Comparison of ENCODE assay signal across 22 cellular contexts in the genomic region with DNA sequence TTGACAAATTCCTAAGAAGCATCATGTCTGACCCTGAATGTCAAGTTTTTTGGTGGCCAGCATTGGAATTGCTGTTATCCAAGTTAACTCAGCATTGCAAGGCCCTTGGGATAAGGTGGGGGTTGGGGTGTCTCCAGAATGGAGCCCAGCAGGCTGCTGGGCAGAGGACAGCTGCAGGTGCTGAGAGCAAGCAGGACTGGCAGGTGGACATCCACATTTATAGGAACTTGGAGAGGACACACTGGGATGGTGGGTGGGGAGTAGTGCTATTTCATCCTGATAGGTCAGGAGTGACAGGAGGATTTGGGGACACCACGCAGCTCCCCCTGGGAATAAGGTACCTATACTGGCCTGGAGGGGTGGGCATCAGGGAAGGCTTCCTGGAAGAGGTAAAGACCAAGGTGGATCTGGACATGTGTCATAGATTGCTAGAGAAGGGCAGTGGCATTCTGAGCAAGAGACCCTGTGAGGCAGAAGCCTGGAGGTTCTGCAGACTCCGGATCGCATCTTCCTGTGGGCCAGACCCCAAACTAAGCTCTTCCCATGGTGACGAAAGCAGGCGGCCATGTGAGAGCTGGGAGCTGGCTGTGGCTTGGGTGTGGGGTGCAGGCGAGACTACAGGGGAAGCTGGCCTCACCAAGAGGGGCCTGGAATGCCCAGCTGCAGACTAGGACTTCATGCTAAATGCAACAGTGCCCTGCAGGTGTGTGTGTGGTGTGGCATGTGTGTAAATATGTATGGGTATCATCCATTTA.
DNase-seq lines count a peak whose midpoint lies in the region; ATAC-seq, FAIRE-seq and TF ChIP-seq lines count a peak whose summit lies in the region.
"Had no signal": no experiment of that assay in that cellular context is flagged by ENCODE, and none has a peak within 500 bp of the region (broad histone marks: within the 10 kb centered on the region; RNA-seq: fewer than 3 reads in every experiment).

No MANE protein-coding gene starts in this region.

- H3K9ac ChIP-seq in mesenchymal stem cell (ENCODE audit: low read length), result no peak overlapping the region
- H3K9ac ChIP-seq: KMS-11 had no signal

- H3K4me3 Mint-ChIP-seq in activated T-helper 1 cell treated with anti-CD3 and anti-CD28 coated beads, Interleukin-12 subunit alpha, Interleukin-12 subunit beta, Interleukin-2, Interleukin-4 antibody, amounts not matched to agents 30 ng/mL and 10 ng/mL and 1 ng/mL, durations not matched to agents 14 hours and 24 hours and 36 hours, result no peak overlapping the region
- no peak overlapping the region for H3K4me3 Mint-ChIP-seq in CD4-positive, alpha-beta memory T cell
- H3K4me3 Mint-ChIP-seq in activated T-helper 17 cell treated with anti-CD3 and anti-CD28 coated beads, Interleukin-2, amount 50 U/mL, for 72 hours, result no peak overlapping the region
- H3K4me3 Mint-ChIP-seq: CD14-positive monocyte had no signal

- no peaks in the 10 kb centered on the region for H3K36me3 ChIP-seq in mesenchymal stem cell (ENCODE audit: control insufficient read depth in 1 of 2, insufficient read depth in 2 of 2, low read depth in 1 of 2, low read length in 2 of 2)
- H3K36me3 ChIP-seq in CD4-positive, alpha-beta memory T cell (ENCODE audit: insufficient read depth, low read length), result no peaks in the 10 kb centered on the region

- no peak overlapping the region for H3K18ac ChIP-seq in mesenchymal stem cell (ENCODE audit: low read depth in 1 of 2, low read length in 2 of 2)

- peak overlapping the region; percentile 6 for H2BK15ac ChIP-seq in mesenchymal stem cell (ENCODE audit: low read depth, poor library complexity, severe bottlenecking)

- intact Hi-C loops in activated T-helper 1 cell treated with anti-CD3 and anti-CD28 coated beads, Interleukin-12 subunit alpha, Interleukin-12 subunit beta, Interleukin-2, Interleukin-4 antibody, amounts not matched to agents 30 ng/mL and 10 ng/mL and 1 ng/mL, durations not matched to agents 14 hours and 24 hours and 36 hours (cut with micrococcal nuclease), result no loop called here
- intact Hi-C loops in posterior vena cava (cut with DNase I), result no loop called here
- intact Hi-C loops in CD4-positive, alpha-beta memory T cell (cut with micrococcal nuclease), result no loop called here

- FAIRE-seq in A549 (lab: Jason Lieb, UNC), result no peak
- FAIRE-seq: HepG2 had no signal

- POLR2A ChIA-PET in A549 (lab: Yijun Ruan, JAX), result no interaction called here
- POLR2A ChIA-PET in CD4-positive, alpha-beta memory T cell (lab: Charles Lee; ENCODE audit: partially characterized antibody), result no interaction called here

- H2BK120ac ChIP-seq in mesenchymal stem cell (ENCODE audit: low read depth, low read length), result no peak overlapping the region

- no peak overlapping the region for H4K8ac ChIP-seq in mesenchymal stem cell (ENCODE audit: low read length)

- H3K14ac ChIP-seq in mesenchymal stem cell (ENCODE audit: low read length in 2 of 2), result no peak overlapping the region

- no peak overlapping the region for H4K91ac ChIP-seq in mesenchymal stem cell (ENCODE audit: low read length)

- H3K9me3 ChIP-seq in A549 (no peaks in the 10 kb centered on the region), mesenchymal stem cell (ENCODE audit: control insufficient read depth, low read length) (no peaks in the 10 kb centered on the region)
- no peaks in the 10 kb centered on the region for H3K9me3 ChIP-seq in CD4-positive, alpha-beta memory T cell (ENCODE audit: control insufficient read depth in 1 of 2, low read length in 2 of 2)

- no peak overlapping the region for H3K4ac ChIP-seq in mesenchymal stem cell (ENCODE audit: low read depth in 1 of 2, low read length in 2 of 2)

- peak overlapping the region; percentile 37 to 59 for H2BK12ac ChIP-seq in mesenchymal stem cell (ENCODE audit: low read length in 2 of 2)

- ATAC-seq in A549, result peak; percentile 25 to 27; a peak in 3 of 6 replicates
- ATAC-seq in activated T-helper 17 cell treated with anti-CD3 and anti-CD28 coated beads, Interleukin-2, amount 50 U/mL, for 72 hours (replicated peaks), result no peak
- ATAC-seq: HepG2 had no signal

- 75% methylated on average over 6 of the region's 6 CpGs for WGBS in A549 (ENCODE audit: missing lambda C conversion rate)
- 97% methylated on average over 6 of the region's 6 CpGs for WGBS in mesenchymal stem cell

- H3K27me3 ChIP-seq in mesenchymal stem cell (ENCODE audit: control insufficient read depth in 1 of 2, insufficient read depth in 1 of 2, low read length in 2 of 2), result no peaks in the 10 kb centered on the region
- no peaks in the 10 kb centered on the region for H3K27me3 ChIP-seq in CD4-positive, alpha-beta memory T cell (ENCODE audit: insufficient read depth, low read length)

- no peak overlapping the region for H2AK5ac ChIP-seq in mesenchymal stem cell (ENCODE audit: low read length, severe bottlenecking)

- no peak overlapping the region for H3K23ac ChIP-seq in mesenchymal stem cell (ENCODE audit: low read length in 2 of 2)

- H3K4me3 ChIP-seq in A549 (no peak overlapping the region), mesenchymal stem cell (ENCODE audit: insufficient read depth in 1 of 2, low read depth in 1 of 2, low read length in 2 of 2) (no peak overlapping the region)
- H3K4me3 ChIP-seq in CD4-positive, alpha-beta memory T cell (ENCODE audit: low read length in 2 of 2), result no peak overlapping the region

- H3K4me2 ChIP-seq in A549 (no peak overlapping the region), mesenchymal stem cell (ENCODE audit: low read length, poor library complexity, severe bottlenecking) (no peak overlapping the region)
- H3K4me2 ChIP-seq: KMS-11 had no signal

- TF ChIP-seq CTCF in A549 (IDR thresholded peaks at IDR 0.05), result no peak

- DNase-seq in A549 (ENCODE audit: low read depth in 1 of 2, low spot score in 1 of 2) (no peak), mesenchymal stem cell (no peak), posterior vena cava (ENCODE audit: low spot score) (peak; percentile 75), foreskin melanocyte (no peak)
- no peak for DNase-seq in activated T-helper 1 cell treated with anti-CD3 and anti-CD28 coated beads, Interleukin-12 subunit alpha, Interleukin-12 subunit beta, Interleukin-2, Interleukin-4 antibody, amounts not matched to agents 30 ng/mL and 10 ng/mL and 1 ng/mL, durations not matched to agents 14 hours and 24 hours and 36 hours (ENCODE audit: low spot score)
- no peak for DNase-seq in CD4-positive, alpha-beta memory T cell
- DNase-seq: ACHN; AML-193; COR-L47; H7; NCI-H1048; NCI-H146; NCI-H2081; NCI-H2227 treated with DMSO at 0.1 percent for 48 hours; NCI-H526; NK-92 treated with Interleukin-12 subunit alpha and Interleukin-12 subunit beta, amount 100 ng/mL, for 24 hours; RPMI8226; SIG-M5 had no signal

- peak overlapping the region; percentile 16 for H3K27ac Mint-ChIP-seq in activated T-helper 1 cell treated with anti-CD3 and anti-CD28 coated beads, Interleukin-12 subunit alpha, Interleukin-12 subunit beta, Interleukin-2, Interleukin-4 antibody, amounts not matched to agents 30 ng/mL and 10 ng/mL and 1 ng/mL, durations not matched to agents 14 hours and 24 hours and 36 hours
- H3K27ac Mint-ChIP-seq in CD4-positive, alpha-beta memory T cell, result peak overlapping the region in 1 of 7 donors; percentile 29
- no peak overlapping the region for H3K27ac Mint-ChIP-seq in activated T-helper 17 cell treated with anti-CD3 and anti-CD28 coated beads, Interleukin-2, amount 50 U/mL, for 72 hours
- H3K27ac Mint-ChIP-seq: CD14-positive monocyte had no signal

- H3K36me3 Mint-ChIP-seq in activated T-helper 1 cell treated with anti-CD3 and anti-CD28 coated beads, Interleukin-12 subunit alpha, Interleukin-12 subunit beta, Interleukin-2, Interleukin-4 antibody, amounts not matched to agents 30 ng/mL and 10 ng/mL and 1 ng/mL, durations not matched to agents 14 hours and 24 hours and 36 hours (ENCODE audit: low read depth), result no peaks in the 10 kb centered on the region
- no peaks in the 10 kb centered on the region for H3K36me3 Mint-ChIP-seq in CD4-positive, alpha-beta memory T cell
- H3K36me3 Mint-ChIP-seq in activated T-helper 17 cell treated with anti-CD3 and anti-CD28 coated beads, Interleukin-2, amount 50 U/mL, for 72 hours (ENCODE audit: low read depth), result no peaks in the 10 kb centered on the region
- H3K36me3 Mint-ChIP-seq: CD14-positive monocyte had no signal

- peaks cover 2% of the 10 kb centered on the region for H3K27me3 Mint-ChIP-seq in activated T-helper 1 cell treated with anti-CD3 and anti-CD28 coated beads, Interleukin-12 subunit alpha, Interleukin-12 subunit beta, Interleukin-2, Interleukin-4 antibody, amounts not matched to agents 30 ng/mL and 10 ng/mL and 1 ng/mL, durations not matched to agents 14 hours and 24 hours and 36 hours (ENCODE audit: insufficient read depth)
- H3K27me3 Mint-ChIP-seq in CD4-positive, alpha-beta memory T cell, result no peaks in the 10 kb centered on the region
- peaks cover 4% of the 10 kb centered on the region for H3K27me3 Mint-ChIP-seq in activated T-helper 17 cell treated with anti-CD3 and anti-CD28 coated beads, Interleukin-2, amount 50 U/mL, for 72 hours

- TF ChIP-seq POLR2A in A549 (IDR thresholded peaks at IDR 0.05; ENCODE audit: low read length), result no peak

- CTCF ChIA-PET in A549 (lab: Yijun Ruan, JAX), result interaction anchor here (0.9 to 15.6 kb wide), 8 partner anchors 9 to 166 kb away, joined by 3 to 168 read pairs (median 4); no protein-coding TSS in a partner anchor
- CTCF ChIA-PET in CD4-positive, alpha-beta memory T cell (lab: Charles Lee; ENCODE audit: partially characterized antibody), result no interaction called here

- no peaks in the 10 kb centered on the region for H3K9me3 Mint-ChIP-seq in activated T-helper 1 cell treated with anti-CD3 and anti-CD28 coated beads, Interleukin-12 subunit alpha, Interleukin-12 subunit beta, Interleukin-2, Interleukin-4 antibody, amounts not matched to agents 30 ng/mL and 10 ng/mL and 1 ng/mL, durations not matched to agents 14 hours and 24 hours and 36 hours
- no peaks in the 10 kb centered on the region for H3K9me3 Mint-ChIP-seq in CD4-positive, alpha-beta memory T cell
- H3K9me3 Mint-ChIP-seq in activated T-helper 17 cell treated with anti-CD3 and anti-CD28 coated beads, Interleukin-2, amount 50 U/mL, for 72 hours, result no peaks in the 10 kb centered on the region
- H3K9me3 Mint-ChIP-seq: CD14-positive monocyte had no signal

- H3K27ac ChIP-seq in A549, result no peak overlapping the region
- H3K27ac ChIP-seq in mesenchymal stem cell (ENCODE audit: low read length, poor library complexity, severe bottlenecking), result no peak overlapping the region
- H3K27ac ChIP-seq in CD4-positive, alpha-beta memory T cell (ENCODE audit: low read depth, low read length), result no peak overlapping the region
- H3K27ac ChIP-seq: KMS-11 had no signal

- no peak for TF ChIP-seq RAD21 in A549 (conservative IDR thresholded peaks at IDR 0.05 in 1 of 2, IDR thresholded peaks at IDR 0.05 in 1 of 2)

- no peak overlapping the region for H2AFZ ChIP-seq in mesenchymal stem cell (ENCODE audit: low read depth, low read length)

- no peak overlapping the region for H2BK5ac ChIP-seq in mesenchymal stem cell (ENCODE audit: low read depth, low read length, poor library complexity, severe bottlenecking)

- no peak for TF ChIP-seq EP300 in A549 (IDR thresholded peaks at IDR 0.05)

- H3K4me1 Mint-ChIP-seq in activated T-helper 1 cell treated with anti-CD3 and anti-CD28 coated beads, Interleukin-12 subunit alpha, Interleukin-12 subunit beta, Interleukin-2, Interleukin-4 antibody, amounts not matched to agents 30 ng/mL and 10 ng/mL and 1 ng/mL, durations not matched to agents 14 hours and 24 hours and 36 hours (ENCODE audit: low read depth), result peaks cover 23% of the 10 kb centered on the region
- no peaks in the 10 kb centered on the region for H3K4me1 Mint-ChIP-seq in CD4-positive, alpha-beta memory T cell
- peaks cover 20% of the 10 kb centered on the region for H3K4me1 Mint-ChIP-seq in activated T-helper 17 cell treated with anti-CD3 and anti-CD28 coated beads, Interleukin-2, amount 50 U/mL, for 72 hours

- no peaks in the 10 kb centered on the region for H3K4me1 ChIP-seq in A549
- H3K4me1 ChIP-seq in mesenchymal stem cell (ENCODE audit: control insufficient read depth, insufficient read depth, low read depth, low read length), result peaks cover 25% of the 10 kb centered on the region
- H3K4me1 ChIP-seq in CD4-positive, alpha-beta memory T cell (ENCODE audit: insufficient read depth, low read length), result no peaks in the 10 kb centered on the region

- H3K79me1 ChIP-seq in mesenchymal stem cell (replicated peaks; ENCODE audit: low read length, poor library complexity, severe bottlenecking), result no peaks in the 10 kb centered on the region
